ENCODE assay signal across 10 cellular contexts in the genomic region with DNA sequence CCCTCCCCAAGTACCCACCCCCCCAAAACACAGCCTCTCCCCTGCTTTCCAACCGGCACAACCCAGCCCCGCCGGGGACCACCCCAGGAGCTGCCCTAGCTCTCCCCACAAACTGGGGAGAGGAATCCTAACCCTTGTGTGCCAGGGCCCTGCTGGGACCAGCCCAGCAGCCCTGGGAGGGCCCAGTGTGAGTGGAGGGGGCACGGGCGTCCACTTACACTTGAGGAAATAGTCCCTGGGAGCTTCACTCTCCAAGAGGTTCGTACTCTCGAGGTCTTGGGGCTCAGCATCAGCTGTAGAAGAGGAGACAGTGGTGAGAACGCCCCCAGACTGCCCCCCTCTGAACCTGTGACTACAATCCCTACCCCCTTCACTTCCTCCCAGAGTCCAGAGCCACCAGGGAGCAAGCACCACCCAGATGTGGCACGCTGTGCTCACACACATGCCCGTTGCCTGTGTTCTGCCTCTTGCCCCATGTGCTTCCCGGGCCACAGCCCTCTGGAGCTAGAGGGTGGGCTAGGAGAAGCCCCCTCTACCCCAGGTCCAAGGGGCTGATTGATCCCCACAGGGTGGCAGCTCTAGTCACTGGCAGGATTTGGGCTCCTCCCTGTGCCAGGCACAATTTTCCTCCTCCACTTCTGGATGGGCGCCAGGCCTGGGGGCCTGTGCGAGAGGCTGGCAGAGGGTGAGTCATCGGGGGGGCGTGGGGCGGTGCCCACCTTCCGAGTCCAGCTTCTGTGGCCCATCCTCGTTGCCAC. TPM values are rescaled to one million over a fixed set of nuclear protein-coding genes. Genes with fewer than 3 reads are reported as not detected.
DNase-seq lines count a peak whose midpoint lies in the region; ATAC-seq and TF ChIP-seq lines count a peak whose summit lies in the region.
"Had no signal": no experiment of that assay in that cellular context is flagged by ENCODE, and none has a peak within 500 bp of the region (broad histone marks: within the 10 kb centered on the region; RNA-seq: fewer than 3 reads in every experiment).

No MANE protein-coding gene starts in this region.

- H3K4me3 ChIP-seq in uterus = no peak overlapping the region

- peaks cover 19 to 43% of the 10 kb centered on the region in 2 donors for H3K4me1 ChIP-seq in uterus

- no peaks in the 10 kb centered on the region for H3K36me3 ChIP-seq in uterus

- no peak for TF ChIP-seq CTCF in uterus (IDR thresholded peaks at IDR 0.05)

- peak; percentile 65 for DNase-seq in Right ventricle myocardium superior
- DNase-seq in left ventricle myocardium superior = no peak
- DNase-seq in mucosa of gallbladder (ENCODE audit: low spot score) = peak; percentile 57
- DNase-seq in uterus = no peak
- no peak for DNase-seq in SHP77 treated with DMSO at 0.1 percent for 48 hours (lab: John Stamatoyannopoulos, UW)
- no peak for DNase-seq in GOT3 (lab: John Stamatoyannopoulos, UW)
- no peak for DNase-seq in activated T-cell treated with anti-CD3 and anti-CD28 coated beads for 4 hours
- DNase-seq: EL, MV-4-11 had no signal

- H3K27me3 ChIP-seq in uterus = no peaks in the 10 kb centered on the region

- ATAC-seq in Right ventricle myocardium superior (ENCODE audit: poor library complexity) (no peak), left ventricle myocardium superior (no peak)

- intact Hi-C loops in Right ventricle myocardium superior (cut with DNase I) = no loop called here
- intact Hi-C loops in left ventricle myocardium superior (cut with micrococcal nuclease) = no loop called here
- intact Hi-C loops in uterus (cut with DNase I; ENCODE audit: low total_unique reads) = no loop called here

- no peaks in the 10 kb centered on the region for H3K9me3 ChIP-seq in uterus

- H3K27ac ChIP-seq in angular gyrus (ENCODE audit: low read depth, low read length) (peak overlapping the region; percentile 85), uterus (peak overlapping the region; percentile 98 to 99)

- TF ChIP-seq POLR2A in uterus (IDR thresholded peaks at IDR 0.05) = no peak

RNA-seq across cellular contexts. Expression of a gene that starts 3.0 kb away (rescaled TPM):
- total RNA-seq in Right ventricle myocardium superior = 33.4 TPM
- total RNA-seq in left ventricle myocardium superior = 24.4 TPM
- 68.2 TPM for total RNA-seq in mucosa of gallbladder
- total RNA-seq in uterus = 10 to 100 TPM in 3 of 4 donors, 1 to 10 TPM in 1; 6.8 to 70.1 (median 19.0) TPM

RNA-seq across cellular contexts. Expression of a gene that starts 20.2 kb away (rescaled TPM):
- 145 TPM for total RNA-seq in Right ventricle myocardium superior
- 152 TPM for total RNA-seq in left ventricle myocardium superior
- total RNA-seq in mucosa of gallbladder = 160 TPM
- total RNA-seq in uterus = 100 to 1,000 TPM in 1 of 4 donors, 10 to 100 TPM in 3; 19.7 to 115 (median 34.5) TPM

RNA-seq across cellular contexts. Expression of a gene that starts 21.4 kb away (rescaled TPM):
- total RNA-seq in Right ventricle myocardium superior (9.1 TPM), left ventricle myocardium superior (11.4 TPM), mucosa of gallbladder (24.0 TPM), uterus (10 to 100 TPM; 20.0 to 36.9 (median 30.1) TPM)

RNA-seq across cellular contexts. Expression of a gene that starts 29.3 kb away (rescaled TPM):
- 113 TPM for total RNA-seq in Right ventricle myocardium superior
- total RNA-seq in left ventricle myocardium superior = 124 TPM
- 107 TPM for total RNA-seq in mucosa of gallbladder
- 10 to 100 TPM; 32.3 to 99.8 (median 47.8) TPM for total RNA-seq in uterus

RNA-seq across cellular contexts. Expression of a gene that starts 31.2 kb away (rescaled TPM):
- total RNA-seq in Right ventricle myocardium superior = 10.6 TPM
- 8.6 TPM for total RNA-seq in left ventricle myocardium superior
- 26.4 TPM for total RNA-seq in mucosa of gallbladder
- total RNA-seq in uterus = 10 to 100 TPM in 2 of 4 donors, 1 to 10 TPM in 2; 1.2 to 32.7 (median 11.8) TPM

Comparison
In these comparisons a context has a peak if more than half of its experiments do, and no peak if none do; other contexts are left out.
1. DNase-seq: peak in Right ventricle myocardium superior (single experiment) and mucosa of gallbladder (single experiment); none in left ventricle myocardium superior (single experiment), uterus (0 of 2), SHP77 treated with DMSO at 0.1 percent for 48 hours (single experiment), GOT3 (single experiment) and activated T-cell treated with anti-CD3 and anti-CD28 coated beads for 4 hours (single experiment).